In the genomic region with DNA sequence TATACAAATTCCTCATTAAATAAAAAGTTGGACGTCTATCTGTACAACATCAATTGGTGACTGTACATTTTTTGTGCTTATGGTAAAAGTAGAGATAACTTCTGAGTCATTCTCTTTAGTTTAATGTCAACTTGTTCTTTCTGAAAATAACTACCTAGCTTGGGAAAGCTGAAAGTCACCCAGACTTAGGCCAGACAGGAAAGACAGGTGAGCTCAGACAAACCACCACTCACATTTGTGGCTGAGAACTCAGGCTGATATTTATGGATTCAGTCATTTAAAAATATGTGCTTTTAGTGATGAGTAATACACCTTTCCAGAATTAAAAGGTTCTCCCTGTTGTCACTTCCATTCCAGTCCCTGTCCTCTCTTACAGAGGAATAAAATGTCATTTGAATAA, we compare ENCODE assay signal across 25 cellular contexts. TPM values are rescaled to one million over a fixed set of nuclear protein-coding genes. Genes with fewer than 3 reads are reported as not detected.
"Had no signal": no experiment of that assay in that cellular context is flagged by ENCODE, and none has a peak within 500 bp of the region (broad histone marks: within the 10 kb centered on the region; RNA-seq: fewer than 3 reads in every experiment).

No MANE protein-coding gene starts in this region.

- DNase-seq: activated CD4-positive, alpha-beta memory T cell treated with anti-CD3 and anti-CD28 coated beads, Interleukin-2, amount 10 ng/mL, durations not matched to agents 7 days and 5 days; activated CD4-positive, alpha-beta T cell treated with anti-CD3 and anti-CD28 coated beads for 36 hours; activated CD4-positive, alpha-beta T cell treated with anti-CD3 and anti-CD28 coated beads, Interleukin-2, amount 50 U/mL, for 1 hour; activated CD4-positive, CD25-positive, alpha-beta regulatory T cell; activated T-cell treated with anti-CD3 and anti-CD28 coated beads for 4 hours; activated T-cell treated with anti-CD3 and anti-CD28 coated beads, Interleukin-2, amount 50 U/mL, for 72 hours; aorta; NCI-H1105 treated with DMSO at 0.1 percent for 48 hours; NCI-H1436 treated with DMSO at 0.1 percent for 48 hours; NCI-H187; NCI-H2107; NCI-H2171 treated with DMSO at 0.1 percent for 48 hours; NCI-H226; NCI-H526; NCI-H774; NK-92 treated with Interleukin-12 subunit alpha and Interleukin-12 subunit beta, amount 100 ng/mL, for 24 hours; OCI-M1; SIG-M5; T-helper 1 cell had no signal

- H3K4me3 Mint-ChIP-seq: activated CD4-positive, alpha-beta memory T cell treated with anti-CD3 and anti-CD28 coated beads, Interleukin-2, amount 10 ng/mL, durations not matched to agents 7 days and 5 days; activated CD4-positive, alpha-beta T cell treated with anti-CD3 and anti-CD28 coated beads for 36 hours; activated naive CD4-positive, alpha-beta T cell treated with anti-CD3 and anti-CD28 coated beads, Interleukin-2, amount 50 U/mL, for 24 hours; activated T-cell treated with anti-CD3 and anti-CD28 coated beads, Interleukin-2, amount 50 U/mL, for 72 hours; central memory CD8-positive, alpha-beta T cell; IgD-negative memory B cell had no signal

- H3K9me3 Mint-ChIP-seq: activated CD4-positive, alpha-beta memory T cell treated with anti-CD3 and anti-CD28 coated beads, Interleukin-2, amount 10 ng/mL, durations not matched to agents 7 days and 5 days; activated naive CD4-positive, alpha-beta T cell treated with anti-CD3 and anti-CD28 coated beads, Interleukin-2, amount 50 U/mL, for 24 hours had no signal

- H3K27ac Mint-ChIP-seq: activated CD4-positive, alpha-beta memory T cell treated with anti-CD3 and anti-CD28 coated beads, Interleukin-2, amount 10 ng/mL, durations not matched to agents 7 days and 5 days; activated CD4-positive, alpha-beta T cell treated with anti-CD3 and anti-CD28 coated beads for 36 hours; activated naive CD4-positive, alpha-beta T cell treated with anti-CD3 and anti-CD28 coated beads, Interleukin-2, amount 50 U/mL, for 24 hours; activated T-cell treated with anti-CD3 and anti-CD28 coated beads, Interleukin-2, amount 50 U/mL, for 72 hours; IgD-negative memory B cell had no signal

- H3K36me3 Mint-ChIP-seq: activated naive CD4-positive, alpha-beta T cell treated with anti-CD3 and anti-CD28 coated beads, Interleukin-2, amount 50 U/mL, for 24 hours; IgD-negative memory B cell had no signal

- H3K4me2 ChIP-seq: KMS-11 had no signal

- H3K4me1 Mint-ChIP-seq: activated CD4-positive, alpha-beta memory T cell treated with anti-CD3 and anti-CD28 coated beads, Interleukin-2, amount 10 ng/mL, durations not matched to agents 7 days and 5 days; activated CD4-positive, alpha-beta T cell treated with anti-CD3 and anti-CD28 coated beads for 36 hours; activated naive CD4-positive, alpha-beta T cell treated with anti-CD3 and anti-CD28 coated beads, Interleukin-2, amount 50 U/mL, for 24 hours; central memory CD8-positive, alpha-beta T cell; IgD-negative memory B cell had no signal

- ATAC-seq: activated CD4-positive, alpha-beta T cell treated with anti-CD3 and anti-CD28 coated beads for 36 hours; activated T-cell treated with anti-CD3 and anti-CD28 coated beads, Interleukin-2, amount 50 U/mL, for 72 hours had no signal

- H3K9ac ChIP-seq: KMS-11 had no signal

- H3K27ac ChIP-seq: KMS-11, VCaP had no signal

RNA-seq across cellular contexts. Expression of a gene that starts 31.8 kb away (rescaled TPM):
- total RNA-seq: activated CD4-positive, alpha-beta memory T cell treated with anti-CD3 and anti-CD28 coated beads, Interleukin-2, amount 10 ng/mL, durations not matched to agents 7 days and 5 days; activated CD4-positive, alpha-beta T cell treated with anti-CD3 and anti-CD28 coated beads for 36 hours; activated CD8-positive, alpha-beta memory T cell treated with anti-CD3 and anti-CD28 coated beads for 36 hours; activated T-cell treated with anti-CD3 and anti-CD28 coated beads, Interleukin-2, amount 50 U/mL, for 72 hours had no signal
- polyA plus RNA-seq: IgD-negative memory B cell had no signal
